ENCODE assay signal across 20 cellular contexts in genomic region chr11:15236514-15236913, GRCh38.
"Had no signal": no experiment of that assay in that cellular context is flagged by ENCODE, and none has a peak within 500 bp of the region (broad histone marks: within the 10 kb centered on the region; RNA-seq: fewer than 3 reads in every experiment).

No MANE protein-coding gene starts in this region.

- H3K4me3 Mint-ChIP-seq: activated B cell treated with CpG ODN at 0.5 μM for 24 hours; activated CD4-positive, alpha-beta memory T cell treated with anti-CD3 and anti-CD28 coated beads for 36 hours; activated T-helper 1 cell treated with anti-CD3 and anti-CD28 coated beads, Interleukin-12 subunit alpha, Interleukin-12 subunit beta, Interleukin-2, Interleukin-4 antibody, amounts not matched to agents 30 ng/mL and 10 ng/mL and 1 ng/mL, durations not matched to agents 14 hours and 24 hours and 36 hours; memory B cell; neural crest cell; stimulated activated naive B cell treated with anti-CD40 and anti-IgM and Interleukin-4, amounts not matched to agents 10 μg/mL and 1 μg/mL and 100 μg/mL, for 72 hours had no signal

- ATAC-seq: activated naive CD4-positive, alpha-beta T cell treated with anti-CD3 and anti-CD28 coated beads, Interleukin-2, amount 50 U/mL, for 72 hours; mucosa of descending colon; pancreas; stimulated activated naive B cell treated with anti-CD40 and anti-IgM and Interleukin-4, amounts not matched to agents 10 μg/mL and 1 μg/mL and 100 μg/mL, for 72 hours had no signal

- H3K27me3 Mint-ChIP-seq: activated CD4-positive, alpha-beta memory T cell treated with anti-CD3 and anti-CD28 coated beads for 36 hours had no signal

- H3K27me3 ChIP-seq: adrenal gland, breast epithelium, pancreas, sigmoid colon, upper lobe of left lung had no signal

- H3K27ac Mint-ChIP-seq: activated B cell treated with CpG ODN at 0.5 μM for 24 hours; activated CD4-positive, alpha-beta memory T cell treated with anti-CD3 and anti-CD28 coated beads for 36 hours; activated naive CD4-positive, alpha-beta T cell treated with anti-CD3 and anti-CD28 coated beads, Interleukin-2, amount 50 U/mL, for 72 hours; activated T-helper 1 cell treated with anti-CD3 and anti-CD28 coated beads, Interleukin-12 subunit alpha, Interleukin-12 subunit beta, Interleukin-2, Interleukin-4 antibody, amounts not matched to agents 30 ng/mL and 10 ng/mL and 1 ng/mL, durations not matched to agents 14 hours and 24 hours and 36 hours; memory B cell; naive B cell; stimulated activated naive B cell treated with anti-CD40 and anti-IgM and Interleukin-4, amounts not matched to agents 10 μg/mL and 1 μg/mL and 100 μg/mL, for 72 hours had no signal

- H3K4me1 Mint-ChIP-seq: neural crest cell had no signal

- H3K9me3 Mint-ChIP-seq: activated B cell treated with CpG ODN at 0.5 μM for 24 hours; activated T-helper 1 cell treated with anti-CD3 and anti-CD28 coated beads, Interleukin-12 subunit alpha, Interleukin-12 subunit beta, Interleukin-2, Interleukin-4 antibody, amounts not matched to agents 30 ng/mL and 10 ng/mL and 1 ng/mL, durations not matched to agents 14 hours and 24 hours and 36 hours; neural crest cell had no signal

- H3K36me3 ChIP-seq: adrenal gland, breast epithelium, pancreas, sigmoid colon, thoracic aorta, upper lobe of left lung had no signal

- DNase-seq: activated B cell treated with CpG ODN at 0.5 μM for 24 hours; activated CD4-positive, alpha-beta memory T cell treated with anti-CD3 and anti-CD28 coated beads for 36 hours; activated CD4-positive, alpha-beta T cell treated with anti-CD3 and anti-CD28 coated beads for 4 hours; activated gamma-delta T cell treated with Interleukin-2 at 50 U/mL for 16 hours; activated T-cell treated with anti-CD3 and anti-CD28 coated beads for 4 hours; adrenal gland; cortex of kidney; kidney glomerular epithelial cell; mucosa of descending colon; naive B cell; pancreas; sigmoid colon; stimulated activated naive B cell treated with anti-CD40 and anti-IgM and Interleukin-4, amounts not matched to agents 10 μg/mL and 1 μg/mL and 100 μg/mL, for 72 hours; upper lobe of left lung had no signal

- H3K4me3 ChIP-seq: adrenal gland, breast epithelium, mucosa of descending colon, pancreas, sigmoid colon, thoracic aorta, upper lobe of left lung had no signal

- H3K27ac ChIP-seq: adrenal gland, breast epithelium, pancreas, sigmoid colon, thoracic aorta, upper lobe of left lung had no signal

- H3K4me1 ChIP-seq: adrenal gland, breast epithelium, pancreas, sigmoid colon, upper lobe of left lung had no signal

- H3K9me3 ChIP-seq: adrenal gland, breast epithelium, mucosa of descending colon, pancreas, sigmoid colon, thoracic aorta, upper lobe of left lung had no signal

- H3K36me3 Mint-ChIP-seq: activated CD4-positive, alpha-beta memory T cell treated with anti-CD3 and anti-CD28 coated beads for 36 hours; activated naive CD4-positive, alpha-beta T cell treated with anti-CD3 and anti-CD28 coated beads, Interleukin-2, amount 50 U/mL, for 72 hours; memory B cell; naive B cell; stimulated activated naive B cell treated with anti-CD40 and anti-IgM and Interleukin-4, amounts not matched to agents 10 μg/mL and 1 μg/mL and 100 μg/mL, for 72 hours had no signal
